Comparison of ENCODE assay signal across 4 cellular contexts in genomic region chr1:34810781-34811180, GRCh38. TPM values are rescaled to one million over a fixed set of nuclear protein-coding genes. Genes with fewer than 3 reads are reported as not detected.
"Had no signal": no experiment of that assay in that cellular context is flagged by ENCODE, and none has a peak within 500 bp of the region (broad histone marks: within the 10 kb centered on the region; RNA-seq: fewer than 3 reads in every experiment).

No MANE protein-coding gene starts in this region.

RNA-seq across cellular contexts. Expression of gene GJA4, which starts 18.0 kb away (rescaled TPM):
- total RNA-seq: LHCN-M2, M059J, MCF 10A, NCI-H460 had no signal

RNA-seq across cellular contexts. Expression of gene GJB3, which starts 29.8 kb away (rescaled TPM):
- total RNA-seq: LHCN-M2, NCI-H460 had no signal

RNA-seq across cellular contexts. Expression of gene GJB4, which starts 51.2 kb away (rescaled TPM):
- total RNA-seq: LHCN-M2, M059J, NCI-H460 had no signal

RNA-seq across cellular contexts. Expression of gene GJB5, which starts 55.9 kb away (rescaled TPM):
- total RNA-seq: LHCN-M2, M059J, NCI-H460 had no signal
